ENCODE assay signal across 6 cellular contexts in the genomic region with DNA sequence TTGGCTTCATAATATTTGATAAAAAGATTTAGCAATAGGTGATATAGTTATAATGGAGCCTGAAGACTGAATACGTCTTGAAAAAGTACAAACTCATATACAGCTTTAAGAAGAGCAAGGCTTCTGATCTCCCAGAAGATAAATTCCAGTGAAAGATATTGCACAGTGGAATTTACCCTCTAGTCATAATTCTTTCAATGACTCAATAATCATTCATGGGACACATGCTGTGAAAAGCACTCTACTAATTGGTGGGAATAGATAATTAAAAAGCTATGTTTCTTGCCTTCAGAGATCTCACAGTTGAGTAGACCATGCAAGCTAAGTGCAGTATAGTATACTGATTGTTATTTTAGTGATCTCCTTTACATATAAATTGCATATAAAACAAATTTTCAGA.
"Had no signal": no experiment of that assay in that cellular context is flagged by ENCODE, and none has a peak within 500 bp of the region (broad histone marks: within the 10 kb centered on the region; RNA-seq: fewer than 3 reads in every experiment).

No MANE protein-coding gene starts in this region.

- H3K9ac ChIP-seq: GM23248, KMS-11 had no signal

- H3K4me3 ChIP-seq: GM23248 had no signal

- H3K4me2 ChIP-seq: KMS-11 had no signal

- DNase-seq: GM23248, GOT3, H9, HCEC 1CT, KBM-7 had no signal

- H2AFZ ChIP-seq: GM23248 had no signal

- H3K27ac ChIP-seq: GM23248, KMS-11 had no signal
